Comparison of ENCODE assay signal across 2 cellular contexts in genomic region chrX:101410461-101410860, GRCh38.
TF ChIP-seq lines count a peak whose summit lies in the region.

No MANE protein-coding gene starts in this region.

TF ChIP-seq in A549, 52 proteins besides CTCF, POLR2A, EP300 and RAD21:
- TF ChIP-seq HDAC2 (IDR thresholded peaks at IDR 0.05) (no peak), TP53 (CRISPR knock-in tag; IDR thresholded peaks at IDR 0.05) (no peak), CBX2 (IDR thresholded peaks at IDR 0.05; ENCODE audit: borderline replicate concordance, low read depth) (no peak), JUN (IDR thresholded peaks at IDR 0.05) (no peak), KDM1A (IDR thresholded peaks at IDR 0.05; ENCODE audit: low read depth) (no peak), E2F6 (IDR thresholded peaks at IDR 0.05; ENCODE audit: borderline replicate concordance, low read depth) (no peak), CBX8 (IDR thresholded peaks at IDR 0.05) (no peak), POLR2AphosphoS2 (conservative IDR thresholded peaks at IDR 0.05; ENCODE audit: low read length) (no peak), ZSCAN20 (CRISPR knock-in tag; IDR thresholded peaks at IDR 0.05) (no peak), ATOH8 (CRISPR knock-in tag; IDR thresholded peaks at IDR 0.05; ENCODE audit: low read depth) (no peak), MAFK (IDR thresholded peaks at IDR 0.05; ENCODE audit: partially characterized antibody) (no peak), ZNF302 (CRISPR knock-in tag; IDR thresholded peaks at IDR 0.05) (no peak)

TF ChIP-seq in K562, 482 proteins besides CTCF, POLR2A, EP300 and RAD21:
- TF ChIP-seq CBFA2T2 (conservative IDR thresholded peaks at IDR 0.05) (no peak), RFX1 (IDR thresholded peaks at IDR 0.05) (peak; percentile 14; the same call in 1 of the 2 replicates), ZNF740 (CRISPR knock-in tag; IDR thresholded peaks at IDR 0.05) (no peak), ZNF740 (tag; IDR thresholded peaks at IDR 0.05) (no peak)
